17 cellular contexts compared by ENCODE assay signal in the genomic region with DNA sequence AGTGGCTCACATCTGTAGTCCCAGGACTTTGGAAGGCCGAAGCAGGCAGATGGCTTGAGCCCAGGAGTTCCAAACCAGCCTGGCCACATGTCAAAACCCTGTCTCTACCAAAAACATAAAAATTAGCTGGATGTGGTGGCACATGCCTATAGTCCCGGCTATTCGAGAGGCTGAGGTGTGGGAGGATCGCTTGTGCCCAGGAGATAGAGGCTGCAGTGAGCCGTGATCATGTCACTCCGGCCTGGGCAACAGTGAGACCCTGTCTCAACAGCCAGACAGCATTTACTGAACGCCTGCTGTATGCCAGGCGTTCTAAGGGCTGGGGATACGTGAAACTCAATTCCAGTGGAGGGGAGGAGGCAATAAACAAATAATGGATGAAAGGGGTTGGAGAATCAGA.
"Had no signal": no experiment of that assay in that cellular context is flagged by ENCODE, and none has a peak within 500 bp of the region (broad histone marks: within the 10 kb centered on the region; RNA-seq: fewer than 3 reads in every experiment).

No MANE protein-coding gene starts in this region.

- H3K36me3 ChIP-seq: breast epithelium, thyroid gland, uterus had no signal

- H3K4me3 ChIP-seq: breast epithelium, thyroid gland, uterus had no signal

- H3K79me2 ChIP-seq: parathyroid adenoma had no signal

- H3K4me3 Mint-ChIP-seq: activated T-helper 1 cell treated with anti-CD3 and anti-CD28 coated beads, Interleukin-12 subunit alpha, Interleukin-12 subunit beta, Interleukin-2, Interleukin-4 antibody, amounts not matched to agents 30 ng/mL and 10 ng/mL and 1 ng/mL, durations not matched to agents 14 hours and 24 hours and 36 hours; dendritic cell treated with granulocyte-macrophage colony-stimulating factor and Interleukin-4, amounts not matched to agents 40 ng/mL and 50 ng/mL, for 4 days; effector memory CD8-positive, alpha-beta T cell; immature natural killer cell; stimulated activated memory B cell treated with anti-CD40 and anti-IgM and Interleukin-4, amounts not matched to agents 10 μg/mL and 1 μg/mL and 100 μg/mL, for 72 hours; T-helper 2 cell treated with Interferon-gamma antibody and Interleukin-4, amounts not matched to agents 5 μg/mL and 100 μg/mL, for 36 hours had no signal

- H3K36me3 Mint-ChIP-seq: stimulated activated memory B cell treated with anti-CD40 and anti-IgM and Interleukin-4, amounts not matched to agents 10 μg/mL and 1 μg/mL and 100 μg/mL, for 72 hours had no signal

- ATAC-seq: activated CD4-positive, CD25-positive, alpha-beta regulatory T cell treated with anti-CD3 and anti-CD28 coated beads, Interleukin-2, amount 50 U/mL, for 24 hours; effector memory CD8-positive, alpha-beta T cell; stimulated activated memory B cell treated with anti-CD40 and anti-IgM and Interleukin-4, amounts not matched to agents 10 μg/mL and 1 μg/mL and 100 μg/mL, for 72 hours had no signal

- H3K27ac Mint-ChIP-seq: activated T-helper 1 cell treated with anti-CD3 and anti-CD28 coated beads, Interleukin-12 subunit alpha, Interleukin-12 subunit beta, Interleukin-2, Interleukin-4 antibody, amounts not matched to agents 30 ng/mL and 10 ng/mL and 1 ng/mL, durations not matched to agents 14 hours and 24 hours and 36 hours; dendritic cell treated with granulocyte-macrophage colony-stimulating factor and Interleukin-4, amounts not matched to agents 40 ng/mL and 50 ng/mL, for 4 days; stimulated activated memory B cell treated with anti-CD40 and anti-IgM and Interleukin-4, amounts not matched to agents 10 μg/mL and 1 μg/mL and 100 μg/mL, for 72 hours; T-helper 2 cell treated with Interferon-gamma antibody and Interleukin-4, amounts not matched to agents 5 μg/mL and 100 μg/mL, for 36 hours had no signal

- H3K27me3 ChIP-seq: breast epithelium, thyroid gland, uterus had no signal

- H3K9me3 ChIP-seq: breast epithelium, thyroid gland, uterus had no signal

- H2AFZ ChIP-seq: parathyroid adenoma had no signal

- H3K4me1 ChIP-seq: breast epithelium, uterus had no signal

- H3K9ac ChIP-seq: parathyroid adenoma had no signal

- H3K9me3 Mint-ChIP-seq: activated T-helper 1 cell treated with anti-CD3 and anti-CD28 coated beads, Interleukin-12 subunit alpha, Interleukin-12 subunit beta, Interleukin-2, Interleukin-4 antibody, amounts not matched to agents 30 ng/mL and 10 ng/mL and 1 ng/mL, durations not matched to agents 14 hours and 24 hours and 36 hours; dendritic cell treated with granulocyte-macrophage colony-stimulating factor and Interleukin-4, amounts not matched to agents 40 ng/mL and 50 ng/mL, for 4 days; effector memory CD8-positive, alpha-beta T cell; immature natural killer cell; stimulated activated memory B cell treated with anti-CD40 and anti-IgM and Interleukin-4, amounts not matched to agents 10 μg/mL and 1 μg/mL and 100 μg/mL, for 72 hours; T-helper 2 cell treated with Interferon-gamma antibody and Interleukin-4, amounts not matched to agents 5 μg/mL and 100 μg/mL, for 36 hours had no signal

- H3K27ac ChIP-seq: breast epithelium, parathyroid adenoma, uterus had no signal

- DNase-seq: activated CD4-positive, alpha-beta T cell treated with anti-CD3 and anti-CD28 coated beads, Interleukin-2, amount 50 U/mL, for 1 hour; activated naive CD4-positive, alpha-beta T cell treated with Interleukin-2 at 50 U/mL for 16 hours; anterior cingulate cortex; effector memory CD8-positive, alpha-beta T cell; foreskin melanocyte; head of caudate nucleus; immature natural killer cell; stimulated activated CD4-positive, alpha-beta T cell treated with anti-CD3 and anti-CD28 coated beads, Interleukin-2, amount 100 ng/mL, for 48 hours; thyroid gland; uterus had no signal
